19 cellular contexts compared by ENCODE assay signal in genomic region chr1:232430467-232430866, GRCh38.
A peak's percentile ranks its signal among the peaks of the same experiment; 100 is the strongest.
DNase-seq lines count a peak whose midpoint lies in the region; ATAC-seq and TF ChIP-seq lines count a peak whose summit lies in the region.
"Had no signal": no experiment of that assay in that cellular context is flagged by ENCODE, and none has a peak within 500 bp of the region (broad histone marks: within the 10 kb centered on the region; RNA-seq: fewer than 3 reads in every experiment).

No MANE protein-coding gene starts in this region.

- ATAC-seq in left cardiac atrium (no peak), psoas muscle (peak in 1 of 4 donors; percentile 5), GM18867 (IDR thresholded peaks at IDR 0.05; ENCODE audit: unreplicated experiment) (no peak)
- ATAC-seq: HCT116, HepG2 had no signal

- H3K9me3 ChIP-seq in left ventricle myocardium inferior (replicated peaks) (no peaks in the 10 kb centered on the region), endodermal cell (ENCODE audit: control insufficient read depth, low read length) (no peaks in the 10 kb centered on the region), psoas muscle (no peaks in the 10 kb centered on the region)
- H3K9me3 ChIP-seq: Caco-2 had no signal

- no peaks in the 10 kb centered on the region for H3K9me3 Mint-ChIP-seq in endodermal cell
- no peaks in the 10 kb centered on the region for H3K9me3 Mint-ChIP-seq in mesothelial cell of epicardium
- H3K9me3 Mint-ChIP-seq: CD4-positive, alpha-beta T cell had no signal

- H3K27ac Mint-ChIP-seq in endodermal cell (peak overlapping the region; percentile 46), mesothelial cell of epicardium (peak overlapping the region; percentile 66)
- H3K27ac Mint-ChIP-seq: CD4-positive, alpha-beta T cell; HFFc6 had no signal

- H3K4me3 Mint-ChIP-seq in endodermal cell, result no peak overlapping the region
- no peak overlapping the region for H3K4me3 Mint-ChIP-seq in mesothelial cell of epicardium
- H3K4me3 Mint-ChIP-seq: CD4-positive, alpha-beta T cell; HFFc6 had no signal

- no peaks in the 10 kb centered on the region for H3K27me3 Mint-ChIP-seq in endodermal cell (ENCODE audit: insufficient read depth)
- no peaks in the 10 kb centered on the region for H3K27me3 Mint-ChIP-seq in mesothelial cell of epicardium (ENCODE audit: low read depth)
- H3K27me3 Mint-ChIP-seq: CD4-positive, alpha-beta T cell had no signal

- intact Hi-C loops in left ventricle myocardium inferior (cut with micrococcal nuclease) (loop anchor here (10.0 kb wide), 1 partner anchor 194 kb away; no protein-coding TSS in a partner anchor), left cardiac atrium (cut with DNase I) (loop anchor here in 1 of 2 donors (10.0 kb wide), 1 partner anchor 106 kb away; no protein-coding TSS in a partner anchor), psoas muscle (cut with DNase I) (loop anchor here in 1 of 2 donors (2.0 to 5.0 kb wide), 2 partner anchors 46 to 197 kb away; no protein-coding TSS in a partner anchor)

- H3K4me1 Mint-ChIP-seq in endodermal cell, result peaks cover 7% of the 10 kb centered on the region
- H3K4me1 Mint-ChIP-seq in mesothelial cell of epicardium, result peaks cover 70% of the 10 kb centered on the region

- H3K36me3 ChIP-seq in left ventricle myocardium inferior, result peaks cover 45% of the 10 kb centered on the region
- H3K36me3 ChIP-seq in endodermal cell (ENCODE audit: control insufficient read depth, insufficient read depth, low read length), result peaks cover 94% of the 10 kb centered on the region
- peaks cover 0 to 42% of the 10 kb centered on the region in 2 donors for H3K36me3 ChIP-seq in psoas muscle (ENCODE audit: insufficient read depth in 1 of 2, low read depth in 1 of 2)

- H3K4me1 ChIP-seq in left ventricle myocardium inferior (peaks cover 74% of the 10 kb centered on the region), endodermal cell (ENCODE audit: control insufficient read depth, insufficient read depth, low read length) (no peaks in the 10 kb centered on the region), psoas muscle (peaks cover 36% of the 10 kb centered on the region)
- H3K4me1 ChIP-seq: Caco-2 had no signal

- H3K27me3 ChIP-seq in left ventricle myocardium inferior (ENCODE audit: low read depth), result no peaks in the 10 kb centered on the region
- no peaks in the 10 kb centered on the region for H3K27me3 ChIP-seq in endodermal cell (ENCODE audit: control insufficient read depth, insufficient read depth, low read length, poor library complexity, severe bottlenecking)
- H3K27me3 ChIP-seq in psoas muscle (ENCODE audit: insufficient read depth in 3 of 3, low read length in 2 of 3), result no peaks in the 10 kb centered on the region

- 96 to 98% methylated on average over 6 of the region's 6 CpGs for WGBS in endodermal cell (ENCODE audit: insufficient coverage in 1 of 2, insufficient read length in 1 of 2), 2 experiments
- WGBS in psoas muscle, 3 donors, result 81 to 92% (median 87%) methylated on average over 6 of the region's 6 CpGs

- peaks cover 61% of the 10 kb centered on the region for H3K36me3 Mint-ChIP-seq in endodermal cell (ENCODE audit: low read depth)
- H3K36me3 Mint-ChIP-seq in mesothelial cell of epicardium, result peaks cover 15% of the 10 kb centered on the region

- H3K4me3 ChIP-seq in left ventricle myocardium inferior (peak overlapping the region; percentile 34), endodermal cell (ENCODE audit: low read length) (no peak overlapping the region), psoas muscle (peak overlapping the region; percentile 6)

- DNase-seq in left ventricle myocardium inferior, result no peak
- DNase-seq in left cardiac atrium, result no peak
- no peak for DNase-seq in endodermal cell
- DNase-seq in mesothelial cell of epicardium (ENCODE audit: low spot score in 2 of 2, unreplicated experiment in 2 of 2), result no peak
- no peak for DNase-seq in psoas muscle
- no peak for DNase-seq in NK-92 treated with Interleukin-12 subunit alpha and Interleukin-12 subunit beta, amount 100 ng/mL, for 24 hours (lab: John Stamatoyannopoulos, UW)
- DNase-seq: ACHN; Caco-2; CD4-positive, alpha-beta T cell; DMS153; DMS79; GDM1; GOT3; H7; HFFc6 had no signal

- peak overlapping the region; percentile 65 for H3K27ac ChIP-seq in left ventricle myocardium inferior (replicated peaks)
- H3K27ac ChIP-seq in endodermal cell (ENCODE audit: low read depth, low read length), result no peak overlapping the region
- H3K27ac ChIP-seq in psoas muscle, result no peak overlapping the region
- H3K27ac ChIP-seq: C4-2B had no signal

- TF ChIP-seq CTCF in left ventricle myocardium inferior (IDR thresholded peaks at IDR 0.05; ENCODE audit: borderline replicate concordance) (no peak), endodermal cell (conservative IDR thresholded peaks at IDR 0.05) (no peak), mesothelial cell of epicardium (IDR thresholded peaks at IDR 0.05; ENCODE audit: unreplicated experiment) (no peak), psoas muscle (IDR thresholded peaks at IDR 0.05) (no peak)

- no peak overlapping the region for H3K9ac ChIP-seq in endodermal cell (ENCODE audit: extremely low read depth, low read length, poor library complexity, severe bottlenecking)
